Comparison of ENCODE assay signal across 1 cellular context in the genomic region with DNA sequence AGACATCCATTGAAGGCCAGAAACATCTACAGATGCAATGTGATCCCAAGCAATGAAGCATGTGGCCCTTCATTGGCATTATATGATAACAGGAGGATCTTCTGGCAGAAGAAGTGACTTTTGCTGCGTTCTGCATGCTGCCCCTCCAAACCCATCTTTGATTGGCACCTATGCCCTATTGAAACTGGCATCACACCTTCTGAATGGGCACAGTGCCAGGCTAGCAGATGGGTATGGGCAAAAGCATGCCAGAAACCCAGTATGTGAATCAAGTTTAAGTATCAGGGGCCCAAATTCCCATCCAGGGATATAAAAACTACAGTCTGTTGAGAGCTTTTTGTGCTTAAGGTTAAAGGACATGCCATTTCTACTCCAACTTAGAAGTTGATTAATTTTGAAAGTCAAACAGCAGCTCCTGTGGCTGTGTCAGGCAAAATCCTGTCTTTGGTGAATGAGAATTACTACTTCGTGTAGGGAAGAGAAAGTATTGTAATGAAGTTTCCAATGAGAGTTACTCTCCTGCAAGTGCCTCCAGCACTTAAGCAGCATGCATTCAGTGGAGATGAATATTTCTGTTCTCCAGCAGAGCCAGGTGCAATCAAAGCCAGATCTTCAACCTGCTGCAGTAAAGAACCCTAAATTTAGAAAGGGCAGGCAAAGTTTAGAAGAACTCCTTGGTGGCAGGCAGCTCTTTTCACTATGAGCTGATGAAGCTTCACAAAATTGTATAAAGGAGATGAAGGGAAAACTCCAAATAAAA.
TF ChIP-seq lines count a peak whose summit lies in the region.

No MANE protein-coding gene starts in this region.

TF ChIP-seq in GM23338, 12 proteins besides CTCF, POLR2A, EP300 and RAD21 (continued from another document):
- TF ChIP-seq, protein P1, sequence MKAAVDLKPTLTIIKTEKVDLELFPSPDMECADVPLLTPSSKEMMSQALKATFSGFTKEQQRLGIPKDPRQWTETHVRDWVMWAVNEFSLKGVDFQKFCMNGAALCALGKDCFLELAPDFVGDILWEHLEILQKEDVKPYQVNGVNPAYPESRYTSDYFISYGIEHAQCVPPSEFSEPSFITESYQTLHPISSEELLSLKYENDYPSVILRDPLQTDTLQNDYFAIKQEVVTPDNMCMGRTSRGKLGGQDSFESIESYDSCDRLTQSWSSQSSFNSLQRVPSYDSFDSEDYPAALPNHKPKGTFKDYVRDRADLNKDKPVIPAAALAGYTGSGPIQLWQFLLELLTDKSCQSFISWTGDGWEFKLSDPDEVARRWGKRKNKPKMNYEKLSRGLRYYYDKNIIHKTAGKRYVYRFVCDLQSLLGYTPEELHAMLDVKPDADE (IDR thresholded peaks at IDR 0.05): no peak
- TF ChIP-seq CREB1 (CRISPR knock-in tag; IDR thresholded peaks at IDR 0.05; ENCODE audit: low read depth) (no peak), EZH2phosphoT487 (IDR thresholded peaks at IDR 0.05; ENCODE audit: unreplicated experiment) (no peak)
